ENCODE assay signal across 18 cellular contexts in the genomic region with DNA sequence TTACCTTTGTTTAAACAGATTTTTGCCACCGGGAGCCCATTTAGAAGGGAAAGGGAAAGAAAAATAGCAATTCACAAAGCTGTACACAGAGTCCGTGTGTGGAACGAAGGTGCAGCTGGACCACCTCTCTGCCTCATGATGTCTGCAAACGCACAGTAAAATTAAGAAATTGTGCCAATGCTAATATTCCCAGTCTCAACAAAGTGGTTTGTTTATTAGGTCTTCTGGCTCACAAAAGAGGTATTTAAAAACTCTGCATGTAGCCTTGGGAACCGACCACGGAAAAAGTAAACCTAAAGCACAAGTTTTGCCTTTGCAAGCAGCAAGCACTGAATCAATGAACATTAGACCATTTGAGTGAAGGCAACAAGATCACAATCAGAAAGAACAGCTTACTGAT. TPM values are rescaled to one million over a fixed set of nuclear protein-coding genes. Genes with fewer than 3 reads are reported as not detected.
DNase-seq lines count a peak whose midpoint lies in the region; ATAC-seq and TF ChIP-seq lines count a peak whose summit lies in the region.
"Had no signal": no experiment of that assay in that cellular context is flagged by ENCODE, and none has a peak within 500 bp of the region (broad histone marks: within the 10 kb centered on the region; RNA-seq: fewer than 3 reads in every experiment).

No MANE protein-coding gene starts in this region.

- no peaks in the 10 kb centered on the region for H3K27me3 ChIP-seq in heart left ventricle
- H3K27me3 ChIP-seq in thoracic aorta (replicated peaks; ENCODE audit: insufficient read depth) = no peaks in the 10 kb centered on the region

- H3K36me3 ChIP-seq in heart left ventricle = no peaks in the 10 kb centered on the region
- peaks cover 22% of the 10 kb centered on the region for H3K36me3 ChIP-seq in mesodermal cell (ENCODE audit: control insufficient read depth, insufficient read depth, low read length)
- no peaks in the 10 kb centered on the region for H3K36me3 ChIP-seq in thoracic aorta

- TF ChIP-seq CTCF in heart left ventricle (IDR thresholded peaks at IDR 0.05) (no peak), thoracic aorta (IDR thresholded peaks at IDR 0.05) (no peak)

- no peak for TF ChIP-seq POLR2A in heart left ventricle (IDR thresholded peaks at IDR 0.05)

- intact Hi-C loops in heart left ventricle (cut with DNase I) (loop anchor here in 5 of 10 donors (5.0 to 10.0 kb wide), 6 partner anchors 33 to 58 kb away; partner anchors contain the start of gene CREB3L2 (in 1 of the 5)), Right ventricle myocardium inferior (cut with DNase I) (loop anchor here (5.0 kb wide), 2 partner anchors 33 to 58 kb away; partner anchors contain the start of gene CREB3L2)

- 78 to 88% (median 81%) methylated on average over 6 of the region's 6 CpGs for WGBS in heart left ventricle, 4 donors
- 70 to 79% methylated on average over 4 to 5 of the region's 6 CpGs for WGBS in mesodermal cell (ENCODE audit: insufficient coverage in 2 of 2), 2 experiments

- DNase-seq in heart left ventricle (no peak), Right ventricle myocardium inferior (ENCODE audit: missing footprints) (no peak), caudate nucleus (lab: John Stamatoyannopoulos, UW) (no peak), thoracic aorta (ENCODE audit: low spot score) (no peak), dedifferentiated amniotic fluid mesenchymal stem cell (ENCODE audit: extremely low spot score) (no peak), NCI-H82 (lab: John Stamatoyannopoulos, UW) (no peak)
- DNase-seq in stimulated activated CD4-positive, alpha-beta T cell treated with anti-CD3 and anti-CD28 coated beads, Interleukin-2, amount 100 ng/mL, for 48 hours = no peak
- DNase-seq: activated CD8-positive, alpha-beta T cell treated with anti-CD3 and anti-CD28 coated beads for 36 hours; activated effector memory CD4-positive, alpha-beta T cell treated with anti-CD3 and anti-CD28 coated beads, Interleukin-2, amount 50 U/mL, for 16 hours; CD8-positive, alpha-beta memory T cell; naive B cell; NCI-H146; NCI-H510A treated with DMSO at 0.1 percent for 48 hours; T1000 had no signal

- no peak overlapping the region for H3K4me3 ChIP-seq in heart left ventricle
- no peak overlapping the region for H3K4me3 ChIP-seq in mesodermal cell (ENCODE audit: extremely low read depth, insufficient read depth, low read length, poor library complexity, severe bottlenecking)
- peak overlapping the region; percentile 10 for H3K4me3 ChIP-seq in thoracic aorta

- H3K9me3 ChIP-seq in heart left ventricle (no peaks in the 10 kb centered on the region), mesodermal cell (ENCODE audit: control insufficient read depth, low read length) (no peaks in the 10 kb centered on the region), thoracic aorta (no peaks in the 10 kb centered on the region)

- ATAC-seq in heart left ventricle (peak in 1 of 4 donors; percentile 17), Right ventricle myocardium inferior (no peak), thoracic aorta (ENCODE audit: insufficient number of reproducible peaks, low FRiP score, low read depth) (peak; percentile 35)
- ATAC-seq: activated CD8-positive, alpha-beta T cell treated with anti-CD3 and anti-CD28 coated beads for 36 hours; right cardiac atrium had no signal

- H3K27ac ChIP-seq in heart left ventricle = peak overlapping the region in 10 of 12 donors; percentile 27 to 87 (median 48)
- H3K27ac ChIP-seq in caudate nucleus (ENCODE audit: low read depth, low read length) = peak overlapping the region; percentile 5
- H3K27ac ChIP-seq in mesodermal cell (ENCODE audit: low read depth, low read length, severe bottlenecking) = peak overlapping the region; percentile 12
- H3K27ac ChIP-seq in thoracic aorta = peak overlapping the region; percentile 74 to 78
- H3K27ac ChIP-seq: 22Rv1, RWPE1 had no signal

- H3K4me1 ChIP-seq in heart left ventricle (peaks cover 0 to 64% (median 46%) of the 10 kb centered on the region in 12 donors), mesodermal cell (ENCODE audit: control insufficient read depth, insufficient read depth, low read length, poor library complexity, severe bottlenecking) (peaks cover 27% of the 10 kb centered on the region), thoracic aorta (ENCODE audit: control insufficient read depth in 1 of 2, low read depth in 2 of 2) (peaks cover 44 to 90% of the 10 kb centered on the region in 2 donors)

RNA-seq across cellular contexts. Expression of gene CREB3L2, which starts 57.7 kb away (rescaled TPM):
- total RNA-seq in heart left ventricle = 10 to 100 TPM; 18.3 to 40.6 (median 22.0) TPM
- polyA plus RNA-seq in heart left ventricle = 10 to 100 TPM in 1 of 2 donors, 1 to 10 TPM in 1; 4.0 to 13.2 TPM
- 19.3 TPM for total RNA-seq in Right ventricle myocardium inferior
- polyA plus RNA-seq in mesodermal cell (2013, experiment 1 of 2) = 40.4 TPM
- 40.1 TPM for polyA plus RNA-seq in mesodermal cell (2013, experiment 2 of 2)
- total RNA-seq in thoracic aorta = 10 to 100 TPM; 85.3 to 96.7 TPM

Comparison
In these comparisons a context has a peak if more than half of its experiments do, and no peak if none do; other contexts are left out.
1. H3K27ac ChIP-seq: peak in every context shown above with its lines; median percentile 76 in thoracic aorta; 48 in heart left ventricle; 12 in mesodermal cell; 5 in caudate nucleus.